ENCODE assay signal across 8 cellular contexts in genomic region chr7:149196151-149196704, GRCh38. TPM values are rescaled to one million over a fixed set of nuclear protein-coding genes. Genes with fewer than 3 reads are reported as not detected.
DNase-seq lines count a peak whose midpoint lies in the region; ATAC-seq and TF ChIP-seq lines count a peak whose summit lies in the region.

No MANE protein-coding gene starts in this region.

- no peaks in the 10 kb centered on the region for H3K9me2 ChIP-seq in GM23338 (ENCODE audit: insufficient read depth)

- POLR2A ChIA-PET in CD8-positive, alpha-beta T cell (lab: Charles Lee), result interaction anchor here (1.3 to 2.1 kb wide), 6 partner anchors 44 to 89 kb away, joined by 3 to 15 read pairs (median 5); partner anchors contain the start of genes ZNF398 and ZNF425

- peak overlapping the region; percentile 84 for H3K27ac Mint-ChIP-seq in CD8-positive, alpha-beta T cell
- H3K27ac Mint-ChIP-seq in GM23338, result peak overlapping the region; percentile 85

- peak; percentile 13 for ATAC-seq in CD8-positive, alpha-beta T cell
- ATAC-seq in GM23338, result peak; percentile 12

- H3K27me3 Mint-ChIP-seq in CD8-positive, alpha-beta T cell (ENCODE audit: low read depth), result no peaks in the 10 kb centered on the region
- H3K27me3 Mint-ChIP-seq in GM23338 (ENCODE audit: insufficient read depth, low read depth, poor library complexity), result peaks cover 13% of the 10 kb centered on the region

- peaks cover 17% of the 10 kb centered on the region for H3K4me1 ChIP-seq in CD8-positive, alpha-beta T cell (ENCODE audit: insufficient read depth, low read length)
- H3K4me1 ChIP-seq in GM23338 (ENCODE audit: insufficient read depth), result 0 out of 2 replicates have a peak, but pooled peaks cover 6% of the 10 kb centered on the region
- peaks cover 0 to 15% (median 7%) of the 10 kb centered on the region in 4 donors for H3K4me1 ChIP-seq in Peyer's patch
- peaks cover 7% of the 10 kb centered on the region for H3K4me1 ChIP-seq in colonic mucosa

- H3K36me3 Mint-ChIP-seq in CD8-positive, alpha-beta T cell, result peaks cover 31% of the 10 kb centered on the region
- H3K36me3 Mint-ChIP-seq in GM23338 (ENCODE audit: low read depth), result peaks cover 42% of the 10 kb centered on the region

- H3K27me3 ChIP-seq in CD8-positive, alpha-beta T cell (ENCODE audit: insufficient read depth, low read length), result no peaks in the 10 kb centered on the region
- no peaks in the 10 kb centered on the region for H3K27me3 ChIP-seq in GM23338 (ENCODE audit: insufficient read depth)
- H3K27me3 ChIP-seq in Peyer's patch, result no peaks in the 10 kb centered on the region
- H3K27me3 ChIP-seq in colonic mucosa, result no peaks in the 10 kb centered on the region

- no peak for TF ChIP-seq CTCF in CD8-positive, alpha-beta T cell (IDR thresholded peaks at IDR 0.05)
- TF ChIP-seq CTCF in GM23338 (conservative IDR thresholded peaks at IDR 0.05; ENCODE audit: low read depth in 2 of 2) (no peak), Peyer's patch (IDR thresholded peaks at IDR 0.05) (no peak), colonic mucosa (IDR thresholded peaks at IDR 0.05) (no peak)

- H3K4me3 Mint-ChIP-seq in CD8-positive, alpha-beta T cell, result peak overlapping the region; percentile 86
- peak overlapping the region; percentile 89 for H3K4me3 Mint-ChIP-seq in GM23338

- peaks cover 37% of the 10 kb centered on the region for H3K4me1 Mint-ChIP-seq in CD8-positive, alpha-beta T cell (ENCODE audit: low read depth)
- peaks cover 14% of the 10 kb centered on the region for H3K4me1 Mint-ChIP-seq in GM23338

- CTCF ChIA-PET in CD8-positive, alpha-beta T cell (lab: Charles Lee), result interaction anchor here (1.1 to 1.8 kb wide), 5 partner anchors 8 to 555 kb away, joined by 3 to 4 read pairs (median 3); partner anchors contain the start of gene ZNF783

- intact Hi-C loops in CD8-positive, alpha-beta T cell (cut with DNase I, micrococcal nuclease), result loop anchor here in 1 of 2 experiments (5.0 to 10.0 kb wide), 2 partner anchors 49 to 69 kb away; partner anchors contain the start of genes ZNF398 and ZNF783
- intact Hi-C loops in colonic mucosa (cut with DNase I), result loop anchor here (5.0 kb wide), 1 partner anchor 46 kb away; no protein-coding TSS in a partner anchor

- H3K4me2 ChIP-seq in GM23338, result peak overlapping the region; percentile 96

- H3K79me2 ChIP-seq in GM23338 (replicated peaks; ENCODE audit: insufficient read depth), result peaks cover 33% of the 10 kb centered on the region

- DNase-seq in CD8-positive, alpha-beta T cell, result peak in 4 of 7 experiments; percentile 5 to 51 (median 9)
- DNase-seq in GM23338 (ENCODE audit: low spot score) (peak; percentile 32), Peyer's patch (no peak), colonic mucosa (peak; percentile 25), myocyte (ENCODE audit: low read depth) (peak; percentile 31), inferior parietal cortex (ENCODE audit: extremely low spot score) (no peak), DMS153 (lab: John Stamatoyannopoulos, UW) (no peak), Ammon's horn (ENCODE audit: low spot score) (no peak)

- H3K9ac ChIP-seq in colonic mucosa (ENCODE audit: low read depth in 2 of 2, low read length in 2 of 2), result peak overlapping the region; percentile 65 to 85

- H3K9me3 Mint-ChIP-seq in CD8-positive, alpha-beta T cell, result no peaks in the 10 kb centered on the region
- no peaks in the 10 kb centered on the region for H3K9me3 Mint-ChIP-seq in GM23338

- peak overlapping the region; percentile 66 for H3K4me3 ChIP-seq in CD8-positive, alpha-beta T cell (ENCODE audit: low read depth, low read length)
- H3K4me3 ChIP-seq in GM23338 (peak overlapping the region; percentile 95), Peyer's patch (peak overlapping the region; percentile 84 to 97 (median 92)), colonic mucosa (peak overlapping the region; percentile 73)

- H3K9me3 ChIP-seq in CD8-positive, alpha-beta T cell (ENCODE audit: low read length), result no peaks in the 10 kb centered on the region
- H3K9me3 ChIP-seq in Peyer's patch (no peaks in the 10 kb centered on the region), colonic mucosa (no peaks in the 10 kb centered on the region)

- H3F3A ChIP-seq in GM23338 (replicated peaks; ENCODE audit: low read depth), result peaks cover 20% of the 10 kb centered on the region; the same call in 1 of the 2 replicates

- H2AFZ ChIP-seq in GM23338, result peak overlapping the region; percentile 74; the same call in 1 of the 2 replicates

- no peak for TF ChIP-seq POLR2A in Peyer's patch (IDR thresholded peaks at IDR 0.05)

- peak overlapping the region; percentile 50 for H3K27ac ChIP-seq in CD8-positive, alpha-beta T cell (ENCODE audit: low read depth, low read length)
- no peak overlapping the region for H3K27ac ChIP-seq in GM23338 (ENCODE audit: low read depth)
- H3K27ac ChIP-seq in Peyer's patch, result peak overlapping the region; percentile 74 to 99 (median 86)
- H3K27ac ChIP-seq in colonic mucosa, result peak overlapping the region; percentile 97

- H3K36me3 ChIP-seq in CD8-positive, alpha-beta T cell (ENCODE audit: insufficient read depth, low read length), result no peaks in the 10 kb centered on the region
- H3K36me3 ChIP-seq in GM23338 (ENCODE audit: insufficient read depth), result peaks cover 29% of the 10 kb centered on the region
- H3K36me3 ChIP-seq in Peyer's patch, result peaks cover 0 to 36% (median 0%) of the 10 kb centered on the region in 3 donors
- H3K36me3 ChIP-seq in colonic mucosa, result peaks cover 12% of the 10 kb centered on the region

- H4K20me1 ChIP-seq in GM23338 (replicated peaks; ENCODE audit: insufficient read depth), result peaks cover 22% of the 10 kb centered on the region

TF ChIP-seq in GM23338, 12 proteins besides CTCF, POLR2A, EP300 and RAD21 (continues in another document):
- TF ChIP-seq STAT1 (IDR thresholded peaks at IDR 0.05; ENCODE audit: unreplicated experiment) (no peak), POLR2AphosphoS5 (IDR thresholded peaks at IDR 0.05; ENCODE audit: low read depth) (no peak), REST (IDR thresholded peaks at IDR 0.05; ENCODE audit: unreplicated experiment) (no peak), EZH2 (IDR thresholded peaks at IDR 0.05; ENCODE audit: low read depth, unreplicated experiment) (no peak)

RNA-seq across cellular contexts. Expression of gene ZNF282, which starts 0.9 kb away (rescaled TPM):
- total RNA-seq in CD8-positive, alpha-beta T cell, result 10 to 100 TPM; 12.5 to 14.9 TPM
- 34.3 and 36.3 TPM in 2 replicates for total RNA-seq in GM23338 (2014; rRNA removed; shearing (Covaris generic))
- 7.2 and 7.4 TPM in 2 replicates for polyA plus RNA-seq in GM23338 (2016; fragmentation: Nextera tagmentation; extraction: Ambion mirVana)
- 10 to 100 TPM; 22.8 to 37.3 (median 31.7) TPM for total RNA-seq in Peyer's patch
- total RNA-seq in colonic mucosa, result 10 to 100 TPM; 24.1 to 31.5 TPM
- total RNA-seq in myocyte, result 25.3 and 27.5 TPM in 2 replicates
- 24.5 TPM for polyA plus RNA-seq in myocyte (2012)

RNA-seq across cellular contexts. Expression of gene ZNF212, which starts 43.2 kb away (rescaled TPM):
- 10 to 100 TPM; 20.9 to 22.1 TPM for total RNA-seq in CD8-positive, alpha-beta T cell
- 18.0 and 18.9 TPM in 2 replicates for total RNA-seq in GM23338 (2014; rRNA removed; shearing (Covaris generic))
- 8.9 and 10.8 TPM in 2 replicates for polyA plus RNA-seq in GM23338 (2016; fragmentation: Nextera tagmentation; extraction: Ambion mirVana)
- total RNA-seq in Peyer's patch (10 to 100 TPM; 19.8 to 24.9 (median 23.2) TPM), colonic mucosa (10 to 100 TPM in 1 of 2 donors, 1 to 10 TPM in 1; 9.8 to 10.4 TPM), myocyte (5.9 and 8.0 TPM in 2 replicates)
- polyA plus RNA-seq in myocyte (2012), result 8.7 TPM

RNA-seq across cellular contexts. Expression of gene ZNF398, which starts 49.0 kb away (rescaled TPM):
- total RNA-seq in CD8-positive, alpha-beta T cell, result 10 to 100 TPM; 12.9 to 15.1 TPM
- 92.7 and 99.6 TPM in 2 replicates for total RNA-seq in GM23338 (2014; rRNA removed; shearing (Covaris generic))
- 18.2 and 20.7 TPM in 2 replicates for polyA plus RNA-seq in GM23338 (2016; fragmentation: Nextera tagmentation; extraction: Ambion mirVana)
- total RNA-seq in Peyer's patch (10 to 100 TPM; 11.9 to 34.7 (median 26.5) TPM), colonic mucosa (10 to 100 TPM; 10.2 to 12.3 TPM), myocyte (17.3 and 21.1 TPM in 2 replicates)
- polyA plus RNA-seq in myocyte (2012), result 6.4 TPM

Comparison
In these comparisons a context has a peak if more than half of its experiments do, and no peak if none do; other contexts are left out.
1. DNase-seq: peak in CD8-positive, alpha-beta T cell (4 of 7), GM23338 (single experiment), colonic mucosa (single experiment) and myocyte (single experiment); none in Peyer's patch (0 of 3), inferior parietal cortex (single experiment), DMS153 (single experiment) and Ammon's horn (single experiment).
2. Peak in every context shown above with its lines, with median percentiles within 50 percentile points of each other: H3K4me3 ChIP-seq.